ENCODE assay signal across 1 cellular context in the genomic region with DNA sequence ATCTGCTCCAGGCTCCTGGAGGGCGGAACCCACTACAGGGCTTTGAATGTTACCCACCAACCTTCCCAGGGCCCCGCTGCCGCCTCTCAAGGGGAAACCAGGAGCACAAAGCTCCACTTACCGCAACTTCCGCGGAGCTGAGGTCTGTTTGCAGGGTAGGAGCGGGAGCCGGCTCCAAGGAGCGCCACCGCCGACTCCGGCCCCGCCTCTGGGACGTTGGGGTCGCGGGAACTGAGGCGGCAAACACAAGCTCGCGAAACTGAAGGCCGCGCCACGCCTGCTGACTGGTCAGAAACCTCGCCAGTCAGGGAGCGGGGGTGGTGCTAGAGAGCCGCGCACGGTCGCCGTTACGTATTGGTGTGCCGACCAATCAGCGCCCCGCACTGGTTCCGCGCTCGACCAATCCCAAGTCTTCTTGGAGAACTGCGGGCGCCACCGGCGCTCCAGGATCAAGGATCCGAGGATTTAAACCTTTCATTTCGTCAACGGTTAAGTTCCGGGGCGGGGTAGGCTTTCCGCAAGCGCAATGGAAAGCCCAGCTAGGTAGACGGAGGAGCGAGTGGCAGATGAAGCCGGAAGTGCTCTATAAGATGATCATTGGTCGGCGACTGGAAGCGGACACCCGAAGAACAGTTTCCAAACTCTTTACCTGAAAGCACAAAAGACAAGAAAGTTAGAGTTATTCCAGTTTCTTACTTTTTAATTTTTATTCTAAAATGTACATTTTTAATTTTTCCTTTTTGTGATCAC.
TF ChIP-seq lines count a peak whose summit lies in the region.

A gene (minus strand): TSS at position 233 of the 750 bp plus-strand sequence. CDS start 3,828 bp downstream, outside the sequence.

TF ChIP-seq in HepG2, 621 proteins besides CTCF, POLR2A, EP300 and RAD21 (continued from another document and continues in another):
- TF ChIP-seq, protein P1, sequence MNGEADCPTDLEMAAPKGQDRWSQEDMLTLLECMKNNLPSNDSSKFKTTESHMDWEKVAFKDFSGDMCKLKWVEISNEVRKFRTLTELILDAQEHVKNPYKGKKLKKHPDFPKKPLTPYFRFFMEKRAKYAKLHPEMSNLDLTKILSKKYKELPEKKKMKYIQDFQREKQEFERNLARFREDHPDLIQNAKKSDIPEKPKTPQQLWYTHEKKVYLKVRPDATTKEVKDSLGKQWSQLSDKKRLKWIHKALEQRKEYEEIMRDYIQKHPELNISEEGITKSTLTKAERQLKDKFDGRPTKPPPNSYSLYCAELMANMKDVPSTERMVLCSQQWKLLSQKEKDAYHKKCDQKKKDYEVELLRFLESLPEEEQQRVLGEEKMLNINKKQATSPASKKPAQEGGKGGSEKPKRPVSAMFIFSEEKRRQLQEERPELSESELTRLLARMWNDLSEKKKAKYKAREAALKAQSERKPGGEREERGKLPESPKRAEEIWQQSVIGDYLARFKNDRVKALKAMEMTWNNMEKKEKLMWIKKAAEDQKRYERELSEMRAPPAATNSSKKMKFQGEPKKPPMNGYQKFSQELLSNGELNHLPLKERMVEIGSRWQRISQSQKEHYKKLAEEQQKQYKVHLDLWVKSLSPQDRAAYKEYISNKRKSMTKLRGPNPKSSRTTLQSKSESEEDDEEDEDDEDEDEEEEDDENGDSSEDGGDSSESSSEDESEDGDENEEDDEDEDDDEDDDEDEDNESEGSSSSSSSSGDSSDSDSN (CRISPR knock-in tag; IDR thresholded peaks at IDR 0.05) = peak; percentile 73; the same call in 1 of the 2 replicates
- TF ChIP-seq KDM4B (CRISPR knock-in tag; IDR thresholded peaks at IDR 0.05) = no peak
- TF ChIP-seq MBNL3 (CRISPR knock-in tag; conservative IDR thresholded peaks at IDR 0.05) = no peak
- no peak for TF ChIP-seq ZNF253 (CRISPR knock-in tag; IDR thresholded peaks at IDR 0.05; ENCODE audit: borderline replicate concordance)
- TF ChIP-seq ZNF121 (CRISPR knock-in tag; IDR thresholded peaks at IDR 0.05) = no peak
- no peak for TF ChIP-seq ZNF12 (CRISPR knock-in tag; IDR thresholded peaks at IDR 0.05)
- TF ChIP-seq, protein P2, sequence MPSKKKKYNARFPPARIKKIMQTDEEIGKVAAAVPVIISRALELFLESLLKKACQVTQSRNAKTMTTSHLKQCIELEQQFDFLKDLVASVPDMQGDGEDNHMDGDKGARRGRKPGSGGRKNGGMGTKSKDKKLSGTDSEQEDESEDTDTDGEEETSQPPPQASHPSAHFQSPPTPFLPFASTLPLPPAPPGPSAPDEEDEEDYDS (CRISPR knock-in tag; IDR thresholded peaks at IDR 0.05) = peak; percentile 58
- TF ChIP-seq STAG1 (CRISPR knock-in tag; IDR thresholded peaks at IDR 0.05) = no peak
- no peak for TF ChIP-seq SRF (IDR thresholded peaks at IDR 0.05; ENCODE audit: low read depth, low read length)
- TF ChIP-seq, protein P3, sequence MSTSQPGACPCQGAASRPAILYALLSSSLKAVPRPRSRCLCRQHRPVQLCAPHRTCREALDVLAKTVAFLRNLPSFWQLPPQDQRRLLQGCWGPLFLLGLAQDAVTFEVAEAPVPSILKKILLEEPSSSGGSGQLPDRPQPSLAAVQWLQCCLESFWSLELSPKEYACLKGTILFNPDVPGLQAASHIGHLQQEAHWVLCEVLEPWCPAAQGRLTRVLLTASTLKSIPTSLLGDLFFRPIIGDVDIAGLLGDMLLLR (CRISPR knock-in tag; IDR thresholded peaks at IDR 0.05) = 0 out of 2 replicates have a peak, but pooled peaks have one; percentile 48
- no peak for TF ChIP-seq PCBP1 (IDR thresholded peaks at IDR 0.05; ENCODE audit: borderline replicate concordance, low read depth, low read length)
- no peak for TF ChIP-seq SRSF1 (optimal IDR thresholded peaks at IDR 0.05; ENCODE audit: low read depth, low read length)
- peak; percentile 62; the same call in 1 of the 2 replicates for TF ChIP-seq SMYD3 (CRISPR knock-in tag; IDR thresholded peaks at IDR 0.05)
- TF ChIP-seq NFYC (CRISPR knock-in tag; IDR thresholded peaks at IDR 0.05) = peak; percentile 98
- no peak for TF ChIP-seq ZNF367 (CRISPR knock-in tag; IDR thresholded peaks at IDR 0.05; ENCODE audit: borderline replicate concordance)
- TF ChIP-seq KMT2A (CRISPR knock-in tag; IDR thresholded peaks at IDR 0.05) = peak; percentile 80
- TF ChIP-seq, protein P4, sequence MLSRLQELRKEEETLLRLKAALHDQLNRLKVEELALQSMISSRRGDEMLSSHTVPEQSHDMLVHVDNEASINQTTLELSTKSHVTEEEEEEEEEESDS (CRISPR knock-in tag; IDR thresholded peaks at IDR 0.05; ENCODE audit: borderline replicate concordance) = no peak
- no peak for TF ChIP-seq RFX1 (IDR thresholded peaks at IDR 0.05)
- TF ChIP-seq NFKB2 (CRISPR knock-in tag; IDR thresholded peaks at IDR 0.05; ENCODE audit: borderline replicate concordance) = peak; percentile 64; the same call in 1 of the 2 replicates
- TF ChIP-seq CCAR2 (optimal IDR thresholded peaks at IDR 0.05; ENCODE audit: low read depth, low read length) = no peak
- TF ChIP-seq, protein P5, sequence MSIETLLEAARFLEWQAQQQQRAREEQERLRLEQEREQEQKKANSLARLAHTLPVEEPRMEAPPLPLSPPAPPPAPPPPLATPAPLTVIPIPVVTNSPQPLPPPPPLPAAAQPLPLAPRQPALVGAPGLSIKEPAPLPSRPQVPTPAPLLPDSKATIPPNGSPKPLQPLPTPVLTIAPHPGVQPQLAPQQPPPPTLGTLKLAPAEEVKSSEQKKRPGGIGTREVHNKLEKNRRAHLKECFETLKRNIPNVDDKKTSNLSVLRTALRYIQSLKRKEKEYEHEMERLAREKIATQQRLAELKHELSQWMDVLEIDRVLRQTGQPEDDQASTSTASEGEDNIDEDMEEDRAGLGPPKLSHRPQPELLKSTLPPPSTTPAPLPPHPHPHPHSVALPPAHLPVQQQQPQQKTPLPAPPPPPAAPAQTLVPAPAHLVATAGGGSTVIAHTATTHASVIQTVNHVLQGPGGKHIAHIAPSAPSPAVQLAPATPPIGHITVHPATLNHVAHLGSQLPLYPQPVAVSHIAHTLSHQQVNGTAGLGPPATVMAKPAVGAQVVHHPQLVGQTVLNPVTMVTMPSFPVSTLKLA (IDR thresholded peaks at IDR 0.05) = no peak; the same call in 1 of the 2 replicates
- TF ChIP-seq, protein P6, sequence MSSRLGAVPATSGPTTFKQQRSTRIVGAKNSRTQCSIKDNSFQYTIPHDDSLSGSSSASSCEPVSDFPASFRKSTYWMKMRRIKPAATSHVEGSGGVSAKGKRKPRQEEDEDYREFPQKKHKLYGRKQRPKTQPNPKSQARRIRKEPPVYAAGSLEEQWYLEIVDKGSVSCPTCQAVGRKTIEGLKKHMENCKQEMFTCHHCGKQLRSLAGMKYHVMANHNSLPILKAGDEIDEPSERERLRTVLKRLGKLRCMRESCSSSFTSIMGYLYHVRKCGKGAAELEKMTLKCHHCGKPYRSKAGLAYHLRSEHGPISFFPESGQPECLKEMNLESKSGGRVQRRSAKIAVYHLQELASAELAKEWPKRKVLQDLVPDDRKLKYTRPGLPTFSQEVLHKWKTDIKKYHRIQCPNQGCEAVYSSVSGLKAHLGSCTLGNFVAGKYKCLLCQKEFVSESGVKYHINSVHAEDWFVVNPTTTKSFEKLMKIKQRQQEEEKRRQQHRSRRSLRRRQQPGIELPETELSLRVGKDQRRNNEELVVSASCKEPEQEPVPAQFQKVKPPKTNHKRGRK (CRISPR knock-in tag; IDR thresholded peaks at IDR 0.05) = no peak
- peak; percentile 68 for TF ChIP-seq ZC3H13 (CRISPR knock-in tag; IDR thresholded peaks at IDR 0.05)
- TF ChIP-seq, protein P7, sequence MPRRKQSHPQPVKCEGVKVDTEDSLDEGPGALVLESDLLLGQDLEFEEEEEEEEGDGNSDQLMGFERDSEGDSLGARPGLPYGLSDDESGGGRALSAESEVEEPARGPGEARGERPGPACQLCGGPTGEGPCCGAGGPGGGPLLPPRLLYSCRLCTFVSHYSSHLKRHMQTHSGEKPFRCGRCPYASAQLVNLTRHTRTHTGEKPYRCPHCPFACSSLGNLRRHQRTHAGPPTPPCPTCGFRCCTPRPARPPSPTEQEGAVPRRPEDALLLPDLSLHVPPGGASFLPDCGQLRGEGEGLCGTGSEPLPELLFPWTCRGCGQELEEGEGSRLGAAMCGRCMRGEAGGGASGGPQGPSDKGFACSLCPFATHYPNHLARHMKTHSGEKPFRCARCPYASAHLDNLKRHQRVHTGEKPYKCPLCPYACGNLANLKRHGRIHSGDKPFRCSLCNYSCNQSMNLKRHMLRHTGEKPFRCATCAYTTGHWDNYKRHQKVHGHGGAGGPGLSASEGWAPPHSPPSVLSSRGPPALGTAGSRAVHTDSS (CRISPR knock-in tag; conservative IDR thresholded peaks at IDR 0.05) = no peak
- TF ChIP-seq, protein P8, sequence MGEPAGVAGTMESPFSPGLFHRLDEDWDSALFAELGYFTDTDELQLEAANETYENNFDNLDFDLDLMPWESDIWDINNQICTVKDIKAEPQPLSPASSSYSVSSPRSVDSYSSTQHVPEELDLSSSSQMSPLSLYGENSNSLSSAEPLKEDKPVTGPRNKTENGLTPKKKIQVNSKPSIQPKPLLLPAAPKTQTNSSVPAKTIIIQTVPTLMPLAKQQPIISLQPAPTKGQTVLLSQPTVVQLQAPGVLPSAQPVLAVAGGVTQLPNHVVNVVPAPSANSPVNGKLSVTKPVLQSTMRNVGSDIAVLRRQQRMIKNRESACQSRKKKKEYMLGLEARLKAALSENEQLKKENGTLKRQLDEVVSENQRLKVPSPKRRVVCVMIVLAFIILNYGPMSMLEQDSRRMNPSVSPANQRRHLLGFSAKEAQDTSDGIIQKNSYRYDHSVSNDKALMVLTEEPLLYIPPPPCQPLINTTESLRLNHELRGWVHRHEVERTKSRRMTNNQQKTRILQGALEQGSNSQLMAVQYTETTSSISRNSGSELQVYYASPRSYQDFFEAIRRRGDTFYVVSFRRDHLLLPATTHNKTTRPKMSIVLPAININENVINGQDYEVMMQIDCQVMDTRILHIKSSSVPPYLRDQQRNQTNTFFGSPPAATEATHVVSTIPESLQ (CRISPR knock-in tag; conservative IDR thresholded peaks at IDR 0.05) = no peak
- TF ChIP-seq ZSCAN20 (CRISPR knock-in tag; IDR thresholded peaks at IDR 0.05; ENCODE audit: borderline replicate concordance) = no peak
- TF ChIP-seq FOXP1 (IDR thresholded peaks at IDR 0.05) = no peak
- TF ChIP-seq FOXP1 (CRISPR knock-in tag; IDR thresholded peaks at IDR 0.05) = no peak
- peak; percentile 58; the same call in 1 of the 2 replicates for TF ChIP-seq FOXK1 (CRISPR knock-in tag; IDR thresholded peaks at IDR 0.05; ENCODE audit: borderline replicate concordance, low read depth)
- no peak for TF ChIP-seq SP140L (CRISPR knock-in tag; IDR thresholded peaks at IDR 0.05; ENCODE audit: borderline replicate concordance)
- no peak for TF ChIP-seq MIER2 (CRISPR knock-in tag; IDR thresholded peaks at IDR 0.05)
- no peak for TF ChIP-seq FOXM1 (CRISPR knock-in tag; IDR thresholded peaks at IDR 0.05)
- TF ChIP-seq, protein P9, sequence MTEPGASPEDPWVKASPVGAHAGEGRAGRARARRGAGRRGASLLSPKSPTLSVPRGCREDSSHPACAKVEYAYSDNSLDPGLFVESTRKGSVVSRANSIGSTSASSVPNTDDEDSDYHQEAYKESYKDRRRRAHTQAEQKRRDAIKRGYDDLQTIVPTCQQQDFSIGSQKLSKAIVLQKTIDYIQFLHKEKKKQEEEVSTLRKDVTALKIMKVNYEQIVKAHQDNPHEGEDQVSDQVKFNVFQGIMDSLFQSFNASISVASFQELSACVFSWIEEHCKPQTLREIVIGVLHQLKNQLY (CRISPR knock-in tag; IDR thresholded peaks at IDR 0.05) = 0 out of 2 replicates have a peak, but pooled peaks have one; percentile 8
- no peak for TF ChIP-seq ZNF138 (CRISPR knock-in tag; IDR thresholded peaks at IDR 0.05; ENCODE audit: low read depth)
- TF ChIP-seq MED8 (CRISPR knock-in tag; IDR thresholded peaks at IDR 0.05; ENCODE audit: insufficient replicate concordance) = peak; percentile 34
- TF ChIP-seq KAT2B (IDR thresholded peaks at IDR 0.05; ENCODE audit: borderline replicate concordance, low read depth, low read length) = no peak
- no peak for TF ChIP-seq DR1 (CRISPR knock-in tag; IDR thresholded peaks at IDR 0.05)
- TF ChIP-seq PAWR (CRISPR knock-in tag; IDR thresholded peaks at IDR 0.05; ENCODE audit: borderline replicate concordance) = no peak
- TF ChIP-seq ZFP37 (CRISPR knock-in tag; IDR thresholded peaks at IDR 0.05; ENCODE audit: borderline replicate concordance) = no peak
- TF ChIP-seq ZNF607 (CRISPR knock-in tag; IDR thresholded peaks at IDR 0.05; ENCODE audit: borderline replicate concordance) = 0 out of 2 replicates have a peak, but pooled peaks have one; percentile 68
- no peak for TF ChIP-seq ZNF282 (IDR thresholded peaks at IDR 0.05; ENCODE audit: partially characterized antibody)
- TF ChIP-seq, protein P10, sequence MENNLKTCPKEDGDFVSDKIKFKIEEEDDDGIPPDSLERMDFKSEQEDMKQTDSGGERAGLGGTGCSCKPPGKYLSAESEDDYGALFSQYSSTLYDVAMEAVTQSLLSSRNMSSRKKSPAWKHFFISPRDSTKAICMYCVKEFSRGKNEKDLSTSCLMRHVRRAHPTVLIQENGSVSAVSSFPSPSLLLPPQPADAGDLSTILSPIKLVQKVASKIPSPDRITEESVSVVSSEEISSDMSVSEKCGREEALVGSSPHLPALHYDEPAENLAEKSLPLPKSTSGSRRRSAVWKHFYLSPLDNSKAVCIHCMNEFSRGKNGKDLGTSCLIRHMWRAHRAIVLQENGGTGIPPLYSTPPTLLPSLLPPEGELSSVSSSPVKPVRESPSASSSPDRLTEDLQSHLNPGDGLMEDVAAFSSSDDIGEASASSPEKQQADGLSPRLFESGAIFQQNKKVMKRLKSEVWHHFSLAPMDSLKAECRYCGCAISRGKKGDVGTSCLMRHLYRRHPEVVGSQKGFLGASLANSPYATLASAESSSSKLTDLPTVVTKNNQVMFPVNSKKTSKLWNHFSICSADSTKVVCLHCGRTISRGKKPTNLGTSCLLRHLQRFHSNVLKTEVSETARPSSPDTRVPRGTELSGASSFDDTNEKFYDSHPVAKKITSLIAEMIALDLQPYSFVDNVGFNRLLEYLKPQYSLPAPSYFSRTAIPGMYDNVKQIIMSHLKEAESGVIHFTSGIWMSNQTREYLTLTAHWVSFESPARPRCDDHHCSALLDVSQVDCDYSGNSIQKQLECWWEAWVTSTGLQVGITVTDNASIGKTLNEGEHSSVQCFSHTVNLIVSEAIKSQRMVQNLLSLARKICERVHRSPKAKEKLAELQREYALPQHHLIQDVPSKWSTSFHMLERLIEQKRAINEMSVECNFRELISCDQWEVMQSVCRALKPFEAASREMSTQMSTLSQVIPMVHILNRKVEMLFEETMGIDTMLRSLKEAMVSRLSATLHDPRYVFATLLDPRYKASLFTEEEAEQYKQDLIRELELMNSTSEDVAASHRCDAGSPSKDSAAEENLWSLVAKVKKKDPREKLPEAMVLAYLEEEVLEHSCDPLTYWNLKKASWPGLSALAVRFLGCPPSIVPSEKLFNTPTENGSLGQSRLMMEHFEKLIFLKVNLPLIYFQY (CRISPR knock-in tag; IDR thresholded peaks at IDR 0.05; ENCODE audit: borderline replicate concordance) = no peak
- TF ChIP-seq, protein P11, sequence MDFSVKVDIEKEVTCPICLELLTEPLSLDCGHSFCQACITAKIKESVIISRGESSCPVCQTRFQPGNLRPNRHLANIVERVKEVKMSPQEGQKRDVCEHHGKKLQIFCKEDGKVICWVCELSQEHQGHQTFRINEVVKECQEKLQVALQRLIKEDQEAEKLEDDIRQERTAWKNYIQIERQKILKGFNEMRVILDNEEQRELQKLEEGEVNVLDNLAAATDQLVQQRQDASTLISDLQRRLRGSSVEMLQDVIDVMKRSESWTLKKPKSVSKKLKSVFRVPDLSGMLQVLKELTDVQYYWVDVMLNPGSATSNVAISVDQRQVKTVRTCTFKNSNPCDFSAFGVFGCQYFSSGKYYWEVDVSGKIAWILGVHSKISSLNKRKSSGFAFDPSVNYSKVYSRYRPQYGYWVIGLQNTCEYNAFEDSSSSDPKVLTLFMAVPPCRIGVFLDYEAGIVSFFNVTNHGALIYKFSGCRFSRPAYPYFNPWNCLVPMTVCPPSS (IDR thresholded peaks at IDR 0.05) = no peak
- no peak for TF ChIP-seq KLF6 (CRISPR knock-in tag; IDR thresholded peaks at IDR 0.05)
- no peak for TF ChIP-seq HNRNPK (IDR thresholded peaks at IDR 0.05; ENCODE audit: low read depth, low read length, poor library complexity, severe bottlenecking)
- TF ChIP-seq SMAD1 (CRISPR knock-in tag; IDR thresholded peaks at IDR 0.05; ENCODE audit: borderline replicate concordance, low read depth) = peak; percentile 57; the same call in 1 of the 2 replicates
